Comparison of ENCODE assay signal across 1 cellular context in genomic region chr11:1304376-1304775, GRCh38.
TF ChIP-seq lines count a peak whose summit lies in the region.

No MANE protein-coding gene starts in this region.

TF ChIP-seq in HepG2, 621 proteins besides CTCF, POLR2A, EP300 and RAD21 (continued from another document and continues in another):
- no peak for TF ChIP-seq RERE (CRISPR knock-in tag; IDR thresholded peaks at IDR 0.05; ENCODE audit: low read depth)
- TF ChIP-seq ERF (CRISPR knock-in tag; IDR thresholded peaks at IDR 0.05) = peak; percentile 19; the same call in 1 of the 2 replicates
- TF ChIP-seq ASH2L (IDR thresholded peaks at IDR 0.05; ENCODE audit: insufficient read length, low read depth, low read length) = peak; percentile 35
- peak; percentile 41; the same call in 1 of the 2 replicates for TF ChIP-seq THAP11 (CRISPR knock-in tag; IDR thresholded peaks at IDR 0.05)
- TF ChIP-seq ZNF543 (CRISPR knock-in tag; IDR thresholded peaks at IDR 0.05) = no peak
- TF ChIP-seq GATAD2A (CRISPR knock-in tag; IDR thresholded peaks at IDR 0.05) = peak; percentile 92
- peak; percentile 30; the same call in 1 of the 2 replicates for TF ChIP-seq ZNF607 (CRISPR knock-in tag; IDR thresholded peaks at IDR 0.05; ENCODE audit: borderline replicate concordance)
- no peak for TF ChIP-seq NONO (IDR thresholded peaks at IDR 0.05)
- TF ChIP-seq NONO (CRISPR knock-in tag; conservative IDR thresholded peaks at IDR 0.05) = peak; percentile 30; the same call in 1 of the 2 replicates
- no peak for TF ChIP-seq TAF15 (IDR thresholded peaks at IDR 0.05; ENCODE audit: low read depth, low read length, poor library complexity, severe bottlenecking)
- peak; percentile 42; the same call in 1 of the 2 replicates for TF ChIP-seq MIXL1 (CRISPR knock-in tag; IDR thresholded peaks at IDR 0.05)
- no peak for TF ChIP-seq ZNF616 (CRISPR knock-in tag; IDR thresholded peaks at IDR 0.05; ENCODE audit: low read depth)
- TF ChIP-seq GATA4 (IDR thresholded peaks at IDR 0.05; ENCODE audit: borderline replicate concordance, low read depth) = peak; percentile 54; the same call in 1 of the 2 replicates
- peak; percentile 35; the same call in 1 of the 2 replicates for TF ChIP-seq ZNF605 (CRISPR knock-in tag; IDR thresholded peaks at IDR 0.05)
- no peak for TF ChIP-seq YY1 (IDR thresholded peaks at IDR 0.05; ENCODE audit: insufficient read depth, insufficient replicate concordance, low read depth, low read length)
- TF ChIP-seq HNF4G (IDR thresholded peaks at IDR 0.05; ENCODE audit: borderline replicate concordance, low read depth, low read length) = peak; percentile 52; the same call in 1 of the 2 replicates
- no peak for TF ChIP-seq HNF4G (CRISPR knock-in tag; IDR thresholded peaks at IDR 0.05; ENCODE audit: borderline replicate concordance, low read depth)
- TF ChIP-seq MBNL3 (CRISPR knock-in tag; conservative IDR thresholded peaks at IDR 0.05) = no peak
- TF ChIP-seq MLLT10 (CRISPR knock-in tag; IDR thresholded peaks at IDR 0.05) = no peak
- peak; percentile 48 for TF ChIP-seq FOSL2 (CRISPR knock-in tag; IDR thresholded peaks at IDR 0.05)
- TF ChIP-seq ZFP36L1 (CRISPR knock-in tag; IDR thresholded peaks at IDR 0.05) = no peak
- TF ChIP-seq MYNN (CRISPR knock-in tag; IDR thresholded peaks at IDR 0.05; ENCODE audit: low read depth) = no peak
- no peak for TF ChIP-seq ZFP90 (CRISPR knock-in tag; IDR thresholded peaks at IDR 0.05; ENCODE audit: borderline replicate concordance)
- no peak for TF ChIP-seq KDM5B (CRISPR knock-in tag; IDR thresholded peaks at IDR 0.05; ENCODE audit: borderline replicate concordance)
- no peak for TF ChIP-seq ZNF513 (CRISPR knock-in tag; conservative IDR thresholded peaks at IDR 0.05)
- no peak for TF ChIP-seq CSRNP1 (CRISPR knock-in tag; IDR thresholded peaks at IDR 0.05)
- no peak for TF ChIP-seq ZNF646 (CRISPR knock-in tag; IDR thresholded peaks at IDR 0.05)
- TF ChIP-seq ZNF501 (CRISPR knock-in tag; IDR thresholded peaks at IDR 0.05) = no peak
- no peak for TF ChIP-seq ZNF564 (CRISPR knock-in tag; IDR thresholded peaks at IDR 0.05)
- TF ChIP-seq FOXK1 (CRISPR knock-in tag; IDR thresholded peaks at IDR 0.05; ENCODE audit: borderline replicate concordance, low read depth) = peak; percentile 55; the same call in 1 of the 2 replicates
- TF ChIP-seq RELA (CRISPR knock-in tag; IDR thresholded peaks at IDR 0.05) = 0 out of 2 replicates have a peak, but pooled peaks have one; percentile 22
- TF ChIP-seq ISL2 (CRISPR knock-in tag; IDR thresholded peaks at IDR 0.05) = peak; percentile 61
- no peak for TF ChIP-seq ZNF841 (CRISPR knock-in tag; IDR thresholded peaks at IDR 0.05; ENCODE audit: borderline replicate concordance)
- no peak for TF ChIP-seq ZNF709 (CRISPR knock-in tag; IDR thresholded peaks at IDR 0.05)
- TF ChIP-seq ATF2 (CRISPR knock-in tag; IDR thresholded peaks at IDR 0.05) = no peak
- TF ChIP-seq ZNF354B (CRISPR knock-in tag; IDR thresholded peaks at IDR 0.05) = no peak
- TF ChIP-seq TRAFD1 (CRISPR knock-in tag; IDR thresholded peaks at IDR 0.05; ENCODE audit: borderline replicate concordance) = no peak
- 0 out of 2 replicates have a peak, but pooled peaks have one; percentile 10 for TF ChIP-seq MNT (IDR thresholded peaks at IDR 0.05)
- no peak for TF ChIP-seq PAWR (CRISPR knock-in tag; IDR thresholded peaks at IDR 0.05; ENCODE audit: borderline replicate concordance)
- TF ChIP-seq MAX (IDR thresholded peaks at IDR 0.05) = peak; percentile 80
- TF ChIP-seq ZNF468 (CRISPR knock-in tag; IDR thresholded peaks at IDR 0.05) = no peak
- TF ChIP-seq NFKB2 (CRISPR knock-in tag; IDR thresholded peaks at IDR 0.05; ENCODE audit: borderline replicate concordance) = 0 out of 2 replicates have a peak, but pooled peaks have one; percentile 39
- peak; percentile 72 for TF ChIP-seq SAP130 (CRISPR knock-in tag; IDR thresholded peaks at IDR 0.05; ENCODE audit: low read depth)
- no peak for TF ChIP-seq NR2F1 (CRISPR knock-in tag; IDR thresholded peaks at IDR 0.05)
